ENCODE assay signal across 1 cellular context in genomic region chr14:24179294-24179960, GRCh38.
TF ChIP-seq lines count a peak whose summit lies in the region.

No MANE protein-coding gene starts in this region.

TF ChIP-seq in SK-N-SH treated with all-trans-retinoic acid at 6 μM for 48 hours, 23 proteins besides CTCF, POLR2A, EP300 and RAD21 (continued from another document):
- no peak for TF ChIP-seq CSRNP3 (CRISPR knock-in tag; IDR thresholded peaks at IDR 0.05)
